24 cellular contexts compared by ENCODE assay signal in the genomic region with DNA sequence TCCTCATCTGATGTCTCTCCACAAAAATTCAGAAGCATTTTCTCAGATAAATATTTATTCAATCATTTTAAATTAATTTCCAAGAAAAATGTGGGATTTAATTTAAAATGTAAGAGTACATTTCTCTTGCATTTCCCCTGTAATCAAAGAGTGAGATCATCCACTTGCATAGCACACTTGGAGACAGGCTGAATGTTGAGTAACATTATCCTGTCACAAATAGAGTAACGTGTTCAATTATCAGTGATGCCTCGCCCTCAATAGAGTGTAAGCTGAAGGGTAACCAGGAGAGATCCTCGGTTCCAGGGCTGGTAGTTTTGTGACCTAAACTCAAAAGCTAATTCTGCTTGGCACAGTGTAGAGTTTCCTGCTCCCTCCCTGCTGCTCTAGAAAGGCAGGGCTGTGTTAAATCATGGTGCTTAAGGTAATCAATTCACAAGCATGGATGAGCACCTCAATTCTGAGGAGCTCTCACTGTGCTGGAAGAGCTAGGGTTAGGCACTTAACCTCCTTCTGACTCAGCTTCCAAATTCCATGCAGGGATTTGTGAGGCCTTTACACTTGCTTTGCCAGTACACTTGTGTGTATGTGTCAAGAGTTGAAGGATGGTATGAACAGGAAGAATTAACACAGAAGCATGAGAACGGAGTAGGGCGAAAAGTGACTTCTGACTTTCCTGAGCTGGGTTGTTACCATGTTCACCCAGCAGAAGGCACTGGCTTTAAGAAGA. TPM values are rescaled to one million over a fixed set of nuclear protein-coding genes. Genes with fewer than 3 reads are reported as not detected.
DNase-seq lines count a peak whose midpoint lies in the region; ATAC-seq lines count a peak whose summit lies in the region.
"Had no signal": no experiment of that assay in that cellular context is flagged by ENCODE, and none has a peak within 500 bp of the region (broad histone marks: within the 10 kb centered on the region; RNA-seq: fewer than 3 reads in every experiment).

No MANE protein-coding gene starts in this region.

- DNase-seq in NCI-H1436 (lab: John Stamatoyannopoulos, UW) (peak; percentile 12), NCI-H1436 treated with DMSO at 0.1 percent for 48 hours (lab: John Stamatoyannopoulos, UW) (no peak), NCI-H69 (lab: John Stamatoyannopoulos, UW) (peak; percentile 50), fibroblast of peridontal ligament (ENCODE audit: extremely low read depth) (peak; percentile 23), GM19238 (ENCODE audit: insufficient read length, low spot score) (no peak), HuH-7 (ENCODE audit: low spot score) (no peak), mesenteric fat pad (ENCODE audit: low spot score) (no peak)
- no peak for DNase-seq in stimulated activated effector memory CD8-positive, alpha-beta T cell treated with anti-CD3 and anti-CD28 coated beads, Interleukin-12 subunit alpha, Interleukin-12 subunit beta, amount 100 ng/mL, for 72 hours (ENCODE audit: low spot score in 2 of 2)
- DNase-seq: 8988T; activated B cell treated with CpG ODN at 0.5 μM for 24 hours; activated CD4-positive, alpha-beta memory T cell treated with anti-CD3 and anti-CD28 coated beads, Interleukin-2, amount 10 ng/mL, durations not matched to agents 7 days and 5 days; activated effector memory CD4-positive, alpha-beta T cell treated with anti-CD3 and anti-CD28 coated beads, Interleukin-2, amount 50 U/mL, for 16 hours; AML-193; CD8-positive, alpha-beta memory T cell; DMS153; heart left ventricle; midbrain; natural killer cell; NCI-H2029 treated with DMSO at 0.1 percent for 48 hours; NCI-H524 treated with DMSO at 0.1 percent for 48 hours; T-helper 9 cell; testis had no signal

- H3K4me3 Mint-ChIP-seq in stimulated activated effector memory CD8-positive, alpha-beta T cell treated with anti-CD3 and anti-CD28 coated beads, Interleukin-12 subunit alpha, Interleukin-12 subunit beta, amount 100 ng/mL, for 72 hours = no peak overlapping the region
- H3K4me3 Mint-ChIP-seq: activated B cell treated with CpG ODN at 0.5 μM for 24 hours; activated CD4-positive, alpha-beta memory T cell treated with anti-CD3 and anti-CD28 coated beads, Interleukin-2, amount 10 ng/mL, durations not matched to agents 7 days and 5 days; brain; CD8-positive, alpha-beta memory T cell; natural killer cell had no signal

- H3K4me1 Mint-ChIP-seq in stimulated activated effector memory CD8-positive, alpha-beta T cell treated with anti-CD3 and anti-CD28 coated beads, Interleukin-12 subunit alpha, Interleukin-12 subunit beta, amount 100 ng/mL, for 72 hours = no peaks in the 10 kb centered on the region
- H3K4me1 Mint-ChIP-seq: activated B cell treated with CpG ODN at 0.5 μM for 24 hours; activated CD4-positive, alpha-beta memory T cell treated with anti-CD3 and anti-CD28 coated beads, Interleukin-2, amount 10 ng/mL, durations not matched to agents 7 days and 5 days; CD8-positive, alpha-beta memory T cell; natural killer cell had no signal

- no peaks in the 10 kb centered on the region for H3K9me3 Mint-ChIP-seq in stimulated activated effector memory CD8-positive, alpha-beta T cell treated with anti-CD3 and anti-CD28 coated beads, Interleukin-12 subunit alpha, Interleukin-12 subunit beta, amount 100 ng/mL, for 72 hours
- H3K9me3 Mint-ChIP-seq: activated B cell treated with CpG ODN at 0.5 μM for 24 hours; activated CD4-positive, alpha-beta memory T cell treated with anti-CD3 and anti-CD28 coated beads, Interleukin-2, amount 10 ng/mL, durations not matched to agents 7 days and 5 days; brain; CD8-positive, alpha-beta memory T cell; natural killer cell had no signal

- peak; percentile 36 for ATAC-seq in stimulated activated effector memory CD8-positive, alpha-beta T cell treated with anti-CD3 and anti-CD28 coated beads, Interleukin-12 subunit alpha, Interleukin-12 subunit beta, amount 100 ng/mL, for 72 hours
- ATAC-seq: heart left ventricle, left lobe of liver, natural killer cell had no signal

- no peaks in the 10 kb centered on the region for H3K36me3 Mint-ChIP-seq in stimulated activated effector memory CD8-positive, alpha-beta T cell treated with anti-CD3 and anti-CD28 coated beads, Interleukin-12 subunit alpha, Interleukin-12 subunit beta, amount 100 ng/mL, for 72 hours
- H3K36me3 Mint-ChIP-seq: brain; CD8-positive, alpha-beta memory T cell; natural killer cell had no signal

- no peak overlapping the region for H3K27ac Mint-ChIP-seq in stimulated activated effector memory CD8-positive, alpha-beta T cell treated with anti-CD3 and anti-CD28 coated beads, Interleukin-12 subunit alpha, Interleukin-12 subunit beta, amount 100 ng/mL, for 72 hours
- H3K27ac Mint-ChIP-seq: activated B cell treated with CpG ODN at 0.5 μM for 24 hours; activated CD4-positive, alpha-beta memory T cell treated with anti-CD3 and anti-CD28 coated beads, Interleukin-2, amount 10 ng/mL, durations not matched to agents 7 days and 5 days; brain; CD8-positive, alpha-beta memory T cell; natural killer cell had no signal

RNA-seq across cellular contexts. Expression of a gene that starts 56.6 kb away (rescaled TPM):
- 18.9 TPM for total RNA-seq in mesenteric fat pad

RNA-seq across cellular contexts. Expression of a gene that starts 56.8 kb away (rescaled TPM):
- total RNA-seq in mesenteric fat pad = 3.1 TPM

Comparison
In these comparisons a context has a peak if more than half of its experiments do, and no peak if none do; other contexts are left out.
1. DNase-seq: peak in NCI-H1436 (single experiment), NCI-H69 (single experiment) and fibroblast of peridontal ligament (single experiment); none in NCI-H1436 treated with DMSO at 0.1 percent for 48 hours (single experiment), stimulated activated effector memory CD8-positive, alpha-beta T cell treated with anti-CD3 and anti-CD28 coated beads, Interleukin-12 subunit alpha, Interleukin-12 subunit beta, amount 100 ng/mL, for 72 hours (0 of 2), GM19238 (single experiment), HuH-7 (single experiment) and mesenteric fat pad (single experiment).